In the genomic region with DNA sequence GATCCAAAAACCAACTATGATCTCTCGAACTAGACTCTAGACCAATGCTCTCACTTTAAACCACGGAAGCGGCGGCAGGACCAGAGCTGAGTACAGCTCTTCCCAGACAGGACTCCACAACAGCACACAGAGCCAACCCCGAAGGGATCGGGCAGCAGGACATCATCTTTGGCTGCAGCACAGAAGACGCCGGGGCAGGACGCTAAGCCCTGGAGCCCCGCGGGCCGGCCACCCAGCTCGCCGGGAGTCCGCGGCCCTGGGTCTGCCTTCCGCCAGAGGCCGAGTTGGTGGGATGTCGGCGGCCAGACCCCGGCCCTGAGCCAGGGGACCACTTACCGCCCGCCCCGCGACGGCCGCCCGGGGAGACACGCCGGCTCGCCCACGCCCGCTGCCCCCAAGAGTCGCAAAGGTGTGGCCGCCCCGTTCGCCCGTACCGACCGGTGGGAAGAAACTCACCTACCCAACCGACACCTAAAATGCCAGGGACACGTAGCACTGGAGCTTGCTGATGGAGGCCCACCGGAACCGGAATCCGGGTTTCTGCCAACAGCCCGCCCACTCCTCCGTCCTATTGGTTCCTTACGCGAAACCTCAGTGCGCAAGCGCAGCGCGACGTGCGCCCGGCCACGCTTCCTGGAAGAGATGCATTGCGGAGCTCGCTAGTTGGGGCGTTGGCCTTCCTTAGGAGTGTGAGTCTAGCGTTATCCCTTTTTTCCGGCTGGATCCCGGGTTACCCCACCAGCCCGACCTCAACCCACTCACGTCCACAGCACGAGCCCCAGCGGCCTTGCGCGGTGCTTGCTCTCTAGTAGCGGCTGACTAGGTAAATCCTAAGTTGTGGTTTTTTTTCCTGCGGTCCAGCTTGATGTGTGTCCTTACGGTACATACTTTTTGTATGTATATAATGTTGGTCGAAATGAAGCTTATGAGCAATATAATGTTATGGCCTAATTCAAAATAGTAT, we compare ENCODE assay signal across 8 cellular contexts. TPM values are rescaled to one million over a fixed set of nuclear protein-coding genes. Genes with fewer than 3 reads are reported as not detected.
DNase-seq lines count a peak whose midpoint lies in the region; FAIRE-seq and TF ChIP-seq lines count a peak whose summit lies in the region.

A gene (minus strand): TSS at position 510 of the 964 bp plus-strand sequence. CDS start 1,623 bp downstream, outside the sequence.

- peak; percentile 97 for DNase-seq in GM03348 (ENCODE audit: low spot score)
- DNase-seq in HFF-Myc (ENCODE audit: extremely low read depth, low read depth), result peak; percentile 94
- DNase-seq in NAMALWA (ENCODE audit: low spot score), result peak; percentile 98
- DNase-seq in SK-N-DZ (ENCODE audit: low spot score), result peak; percentile 95
- DNase-seq in activated naive CD4-positive, alpha-beta T cell treated with anti-CD3 and anti-CD28 coated beads for 36 hours, result peak; percentile 97
- DNase-seq in frontal cortex (ENCODE audit: low spot score in 2 of 2), result peak; percentile 90 to 92
- DNase-seq in neuronal stem cell (ENCODE audit: low spot score), result peak; percentile 89

- no peaks in the 10 kb centered on the region for H3K27me3 ChIP-seq in neuronal stem cell (ENCODE audit: control insufficient read depth in 3 of 3, insufficient read depth in 3 of 3, low read depth in 1 of 3, low read length in 3 of 3)

- H3K4me1 ChIP-seq in neuronal stem cell (ENCODE audit: control insufficient read depth in 2 of 2, insufficient read depth in 1 of 2, low read depth in 1 of 2, low read length in 2 of 2), result peaks cover 4 to 6% of the 10 kb centered on the region in 2 donors

- no peaks in the 10 kb centered on the region for H3K9me3 ChIP-seq in neuronal stem cell (replicated peaks in 1 of 2; ENCODE audit: control insufficient read depth in 2 of 2, insufficient read depth in 1 of 2, low read depth in 1 of 2, low read length in 2 of 2)

- TF ChIP-seq CTCF in HFF-Myc (IDR thresholded peaks at IDR 0.05; ENCODE audit: low read depth, low read length, missing control alignments) (no peak), subcutaneous adipose tissue (IDR thresholded peaks at IDR 0.05; ENCODE audit: low read depth) (no peak)

- H3K23ac ChIP-seq in neuronal stem cell (ENCODE audit: low read depth, low read length, poor library complexity), result peak within 1 kb of the TSS; percentile 81

- no peak within 1 kb of the TSS for H4K91ac ChIP-seq in neuronal stem cell (ENCODE audit: low read depth, low read length, poor library complexity)

- no peak within 1 kb of the TSS for H3K4ac ChIP-seq in neuronal stem cell (ENCODE audit: low read length)

- H2BK120ac ChIP-seq in neuronal stem cell (ENCODE audit: low read depth, low read length), result no peak within 1 kb of the TSS

- intact Hi-C loops in activated naive CD4-positive, alpha-beta T cell treated with anti-CD3 and anti-CD28 coated beads for 36 hours (cut with micrococcal nuclease), result loop anchor here (1.0 to 10.0 kb wide), 7 partner anchors 44 to 1303 kb away; a partner anchor contains a TSS

- peaks cover 2 to 30% of the 10 kb centered on the region in 2 donors for H3K36me3 ChIP-seq in neuronal stem cell (replicated peaks in 1 of 2; ENCODE audit: control insufficient read depth in 2 of 2, insufficient read depth in 2 of 2, low read length in 2 of 2)

- CTCF ChIA-PET in activated naive CD4-positive, alpha-beta T cell treated with anti-CD3 and anti-CD28 coated beads for 36 hours (lab: Charles Lee), result interaction anchor here (0.6 to 2.9 kb wide), 4 partner anchors 14 to 512 kb away, joined by 3 to 28 read pairs (median 10); no protein-coding TSS in a partner anchor

- H3K9me3 Mint-ChIP-seq in activated naive CD4-positive, alpha-beta T cell treated with anti-CD3 and anti-CD28 coated beads for 36 hours, result no peaks in the 10 kb centered on the region

- H3K4me3 ChIP-seq in HFF-Myc (replicated peaks; ENCODE audit: low read depth, low read length) (peak within 1 kb of the TSS; percentile 89), neuronal stem cell (ENCODE audit: low read length in 2 of 2) (peak within 1 kb of the TSS; percentile 91)

- peak within 1 kb of the TSS; percentile 92 for H3K27ac Mint-ChIP-seq in activated naive CD4-positive, alpha-beta T cell treated with anti-CD3 and anti-CD28 coated beads for 36 hours

- H3K14ac ChIP-seq in neuronal stem cell (ENCODE audit: low read length), result no peak within 1 kb of the TSS

- H3K4me1 Mint-ChIP-seq in activated naive CD4-positive, alpha-beta T cell treated with anti-CD3 and anti-CD28 coated beads for 36 hours (ENCODE audit: low read depth), result peaks cover 18% of the 10 kb centered on the region

- H2BK15ac ChIP-seq in neuronal stem cell (ENCODE audit: low read length), result no peak within 1 kb of the TSS

- H3K18ac ChIP-seq in neuronal stem cell (ENCODE audit: low read length), result peak within 1 kb of the TSS; percentile 90

- peaks cover 15% of the 10 kb centered on the region for H3K36me3 Mint-ChIP-seq in activated naive CD4-positive, alpha-beta T cell treated with anti-CD3 and anti-CD28 coated beads for 36 hours (ENCODE audit: low read depth)

- no CpG with 5 or more reads among the region's 73 CpGs for WGBS in neuronal stem cell (ENCODE audit: extremely low coverage in 2 of 2, insufficient read length in 2 of 2, insufficient replicate concordance in 1 of 2), 2 donors

- peaks cover 6% of the 10 kb centered on the region for H3K79me1 ChIP-seq in neuronal stem cell (ENCODE audit: low read depth, low read length)

- no peak within 1 kb of the TSS for H2BK5ac ChIP-seq in neuronal stem cell (ENCODE audit: low read length)

- H3K9ac ChIP-seq in neuronal stem cell (ENCODE audit: low read depth, low read length, poor library complexity), result peak within 1 kb of the TSS; percentile 93

- H3K4me2 ChIP-seq in neuronal stem cell (ENCODE audit: insufficient read depth, low read length, poor library complexity, severe bottlenecking), result peak within 1 kb of the TSS; percentile 72

- H2AFZ ChIP-seq in neuronal stem cell (ENCODE audit: low read length), result peak within 1 kb of the TSS; percentile 92

- no peak within 1 kb of the TSS for H2BK12ac ChIP-seq in neuronal stem cell (ENCODE audit: low read length)

- no peak within 1 kb of the TSS for H4K8ac ChIP-seq in neuronal stem cell (ENCODE audit: low read depth, low read length)

- H3K27me3 Mint-ChIP-seq in activated naive CD4-positive, alpha-beta T cell treated with anti-CD3 and anti-CD28 coated beads for 36 hours (ENCODE audit: low read depth), result peaks cover 2% of the 10 kb centered on the region

- peak within 1 kb of the TSS; percentile 9 for H2AK5ac ChIP-seq in neuronal stem cell (ENCODE audit: low read depth, low read length)

- H3K27ac ChIP-seq in neuronal stem cell (replicated peaks; ENCODE audit: low read length), result peak within 1 kb of the TSS; percentile 36

- FAIRE-seq in frontal cortex (lab: Jason Lieb, UNC), result no peak

- peak within 1 kb of the TSS; percentile 100 for H3K4me3 Mint-ChIP-seq in activated naive CD4-positive, alpha-beta T cell treated with anti-CD3 and anti-CD28 coated beads for 36 hours

RNA-seq across cellular contexts. Expression of the gene that starts here (rescaled TPM):
- polyA plus RNA-seq in SK-N-DZ (2014; cell fraction: cytosol; rRNA removed), result 1,861 and 2,150 TPM in 2 replicates
- polyA plus RNA-seq in SK-N-DZ (2014; cell fraction: nucleus; rRNA removed), result 992 and 1,718 TPM in 2 replicates
- 100 to 1,000 TPM; 121 to 126 TPM for total RNA-seq in activated naive CD4-positive, alpha-beta T cell treated with anti-CD3 and anti-CD28 coated beads for 36 hours
- total RNA-seq in frontal cortex, result 147 TPM
- 151 TPM for polyA plus RNA-seq in neuronal stem cell (2013, experiment 1 of 2)
- 160 TPM for polyA plus RNA-seq in neuronal stem cell (2013, experiment 2 of 2)
- 100 to 1,000 TPM; 177 to 342 (median 218) TPM for total RNA-seq in subcutaneous adipose tissue

Comparison
In these comparisons a context has a peak if more than half of its experiments do, and no peak if none do; other contexts are left out.
1. Peak in every context shown above with its lines: DNase-seq, H3K4me3 ChIP-seq and H3K27ac ChIP-seq.